ENCODE assay signal across 19 cellular contexts in the genomic region with DNA sequence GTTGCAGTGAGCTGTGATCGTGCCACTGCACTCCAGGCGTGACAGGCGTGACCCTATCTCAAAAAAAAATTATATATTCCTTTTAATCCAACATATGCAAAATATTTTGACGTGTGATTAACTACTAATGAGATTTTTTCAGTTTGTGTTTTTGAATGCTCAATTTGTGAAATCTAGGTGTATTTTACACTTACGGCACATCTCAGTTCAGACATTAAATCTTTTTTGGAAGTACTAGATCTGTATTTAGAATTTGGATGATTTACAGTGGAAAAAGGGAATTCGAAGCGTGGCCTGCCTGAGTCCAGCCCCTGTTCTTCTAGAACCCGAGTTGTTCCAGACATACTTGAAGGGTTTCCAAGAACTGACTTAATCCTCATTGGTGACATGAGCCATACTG.
"Had no signal": no experiment of that assay in that cellular context is flagged by ENCODE, and none has a peak within 500 bp of the region (broad histone marks: within the 10 kb centered on the region; RNA-seq: fewer than 3 reads in every experiment).

No MANE protein-coding gene starts in this region.

- H3K4me1 Mint-ChIP-seq: naive B cell; stimulated activated memory B cell treated with anti-CD40 and anti-IgM and Interleukin-4, amounts not matched to agents 10 μg/mL and 1 μg/mL and 100 μg/mL, for 72 hours had no signal

- H3K36me3 Mint-ChIP-seq: naive B cell; stimulated activated memory B cell treated with anti-CD40 and anti-IgM and Interleukin-4, amounts not matched to agents 10 μg/mL and 1 μg/mL and 100 μg/mL, for 72 hours had no signal

- DNase-seq: activated CD4-positive, alpha-beta T cell treated with anti-CD3 and anti-CD28 coated beads for 4 hours; activated CD8-positive, alpha-beta memory T cell treated with anti-CD3 and anti-CD28 coated beads, Interleukin-2, amount 50 U/mL, for 48 hours; activated CD8-positive, alpha-beta T cell treated with anti-CD3 and anti-CD28 coated beads, Interleukin-2, amount 10 ng/mL, durations not matched to agents 7 days and 5 days; activated naive CD4-positive, alpha-beta T cell treated with Interleukin-2 at 50 U/mL for 16 hours; effector CD4-positive, alpha-beta T cell; kidney; left ventricle myocardium superior; midbrain; naive B cell; nucleus accumbens; right cardiac atrium; stimulated activated CD4-positive, alpha-beta T cell treated with anti-CD3 and anti-CD28 coated beads, Interleukin-1b, Interleukin-23, amount 100 ng/mL, for 48 hours; T1000; upper lobe of left lung; WERI-Rb-1 had no signal

- H3K4me3 ChIP-seq: coronary artery, gastroesophageal sphincter, upper lobe of left lung had no signal

- H3K27me3 ChIP-seq: gastroesophageal sphincter, upper lobe of left lung had no signal

- FAIRE-seq: kidney had no signal

- H3K36me3 ChIP-seq: gastroesophageal sphincter, upper lobe of left lung had no signal

- H3K4me3 Mint-ChIP-seq: activated CD8-positive, alpha-beta T cell treated with anti-CD3 and anti-CD28 coated beads, Interleukin-2, amount 10 ng/mL, durations not matched to agents 7 days and 5 days; activated T-helper 1 cell treated with anti-CD3 and anti-CD28 coated beads, Interleukin-12 subunit alpha, Interleukin-12 subunit beta, Interleukin-2, Interleukin-4 antibody, amounts not matched to agents 30 ng/mL and 10 ng/mL and 1 ng/mL, durations not matched to agents 14 hours and 24 hours and 36 hours; naive B cell; stimulated activated memory B cell treated with anti-CD40 and anti-IgM and Interleukin-4, amounts not matched to agents 10 μg/mL and 1 μg/mL and 100 μg/mL, for 72 hours had no signal

- H3K9me3 ChIP-seq: gastroesophageal sphincter, upper lobe of left lung had no signal

- H3K27ac Mint-ChIP-seq: activated CD8-positive, alpha-beta T cell treated with anti-CD3 and anti-CD28 coated beads, Interleukin-2, amount 10 ng/mL, durations not matched to agents 7 days and 5 days; activated T-helper 1 cell treated with anti-CD3 and anti-CD28 coated beads, Interleukin-12 subunit alpha, Interleukin-12 subunit beta, Interleukin-2, Interleukin-4 antibody, amounts not matched to agents 30 ng/mL and 10 ng/mL and 1 ng/mL, durations not matched to agents 14 hours and 24 hours and 36 hours; naive B cell; stimulated activated memory B cell treated with anti-CD40 and anti-IgM and Interleukin-4, amounts not matched to agents 10 μg/mL and 1 μg/mL and 100 μg/mL, for 72 hours had no signal

- ATAC-seq: activated CD8-positive, alpha-beta T cell treated with anti-CD3 and anti-CD28 coated beads, Interleukin-2, amount 10 ng/mL, durations not matched to agents 7 days and 5 days; left ventricle myocardium superior; right cardiac atrium; stimulated activated memory B cell treated with anti-CD40 and anti-IgM and Interleukin-4, amounts not matched to agents 10 μg/mL and 1 μg/mL and 100 μg/mL, for 72 hours had no signal

- H3K27me3 Mint-ChIP-seq: naive B cell; stimulated activated memory B cell treated with anti-CD40 and anti-IgM and Interleukin-4, amounts not matched to agents 10 μg/mL and 1 μg/mL and 100 μg/mL, for 72 hours had no signal

- H3K27ac ChIP-seq: coronary artery, gastroesophageal sphincter, WERI-Rb-1 had no signal

- H3K9me3 Mint-ChIP-seq: activated T-helper 1 cell treated with anti-CD3 and anti-CD28 coated beads, Interleukin-12 subunit alpha, Interleukin-12 subunit beta, Interleukin-2, Interleukin-4 antibody, amounts not matched to agents 30 ng/mL and 10 ng/mL and 1 ng/mL, durations not matched to agents 14 hours and 24 hours and 36 hours; naive B cell; stimulated activated memory B cell treated with anti-CD40 and anti-IgM and Interleukin-4, amounts not matched to agents 10 μg/mL and 1 μg/mL and 100 μg/mL, for 72 hours had no signal
